Comparison of ENCODE assay signal across 8 cellular contexts in the genomic region with DNA sequence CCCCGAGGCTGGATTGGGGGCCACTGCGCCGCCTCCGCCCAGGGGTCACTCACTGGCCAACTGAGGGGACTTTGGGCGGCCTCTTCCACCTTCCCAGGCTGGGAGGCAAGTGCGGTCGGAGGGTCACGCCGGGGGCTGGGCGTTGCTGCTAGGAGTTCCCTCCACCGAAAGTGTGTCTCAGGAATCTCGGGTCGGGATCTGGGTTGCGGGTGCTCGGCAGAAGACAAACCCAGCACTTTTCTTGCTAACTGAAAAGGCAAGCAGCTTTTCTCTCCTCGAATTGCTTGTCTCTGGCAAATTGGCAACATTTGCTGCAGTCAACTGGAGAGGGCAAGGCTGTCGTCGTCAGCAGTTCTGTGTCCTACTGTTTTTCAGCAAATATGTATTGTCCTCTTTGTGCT. TPM values are rescaled to one million over a fixed set of nuclear protein-coding genes. Genes with fewer than 3 reads are reported as not detected.
DNase-seq lines count a peak whose midpoint lies in the region; TF ChIP-seq lines count a peak whose summit lies in the region.

No MANE protein-coding gene starts in this region.

- H2AFZ ChIP-seq in SK-N-SH (ENCODE audit: low read depth): peak overlapping the region; percentile 77

- peaks cover 3 to 6% of the 10 kb centered on the region in 2 experiments; a peak in 3 of 4 replicates for H3K4me1 ChIP-seq in SK-N-SH (ENCODE audit: control insufficient read depth in 1 of 2, insufficient read depth in 2 of 2, low read depth in 1 of 2, low read length in 1 of 2)
- H3K4me1 ChIP-seq in esophagus (ENCODE audit: control insufficient read depth in 2 of 2, insufficient read depth in 2 of 2, low read length in 1 of 2): no peaks in the 10 kb centered on the region

- H3K27me3 ChIP-seq in SK-N-SH (ENCODE audit: insufficient read depth): no peaks in the 10 kb centered on the region
- no peaks in the 10 kb centered on the region for H3K27me3 ChIP-seq in esophagus (ENCODE audit: control insufficient read depth in 1 of 2, insufficient read depth in 2 of 2, low read length in 2 of 2)

- no peaks in the 10 kb centered on the region for H3K27me3 Mint-ChIP-seq in activated naive CD4-positive, alpha-beta T cell treated with anti-CD3 and anti-CD28 coated beads, Interleukin-2, amount 50 U/mL, for 24 hours
- peaks cover 54% of the 10 kb centered on the region for H3K27me3 Mint-ChIP-seq in neural crest cell (ENCODE audit: low read depth)

- no peaks in the 10 kb centered on the region for H4K20me1 ChIP-seq in SK-N-SH (ENCODE audit: insufficient read depth)

- H3K4me1 Mint-ChIP-seq in activated naive CD4-positive, alpha-beta T cell treated with anti-CD3 and anti-CD28 coated beads, Interleukin-2, amount 50 U/mL, for 24 hours: peaks cover 34% of the 10 kb centered on the region
- peaks cover 22% of the 10 kb centered on the region for H3K4me1 Mint-ChIP-seq in neural crest cell

- peak overlapping the region; percentile 89 for H3K4me3 Mint-ChIP-seq in activated naive CD4-positive, alpha-beta T cell treated with anti-CD3 and anti-CD28 coated beads, Interleukin-2, amount 50 U/mL, for 24 hours
- H3K4me3 Mint-ChIP-seq in neural crest cell: peak overlapping the region; percentile 89

- POLR2A ChIA-PET in SK-N-SH (lab: Yijun Ruan, JAX): interaction anchor here (1.1 kb wide), 2 partner anchors 9 to 65 kb away, joined by 3 read pairs; partner anchors contain the start of gene BLOC1S6

- H3K9me3 ChIP-seq in SK-N-SH (no peaks in the 10 kb centered on the region), esophagus (ENCODE audit: control insufficient read depth in 2 of 2, insufficient read depth in 1 of 2, low read depth in 1 of 2, low read length in 1 of 2) (no peaks in the 10 kb centered on the region)

- CTCF ChIA-PET in SK-N-SH (lab: Yijun Ruan, JAX): interaction anchor here (1.1 to 1.4 kb wide), 3 partner anchors 51 to 89 kb away, joined by 3 to 4 read pairs (median 4); no protein-coding TSS in a partner anchor

- TF ChIP-seq EP300 in SK-N-SH (IDR thresholded peaks at IDR 0.05; ENCODE audit: borderline replicate concordance in 1 of 2, low read depth in 1 of 2, low read length in 1 of 2): no peak

- H3K9me2 ChIP-seq in SK-N-SH: no peaks in the 10 kb centered on the region

- TF ChIP-seq RAD21 in SK-N-SH (IDR thresholded peaks at IDR 0.05; ENCODE audit: low read length): no peak

- H3K4me3 ChIP-seq in SK-N-SH (ENCODE audit: low read depth in 2 of 2, low read length in 1 of 2) (peak overlapping the region; percentile 64 to 76), esophagus (ENCODE audit: low read depth in 1 of 2, low read length in 2 of 2) (peak overlapping the region; percentile 59 to 68)

- peaks cover 3% of the 10 kb centered on the region; the same call in 1 of the 2 replicates for H3K79me2 ChIP-seq in SK-N-SH (ENCODE audit: insufficient read depth)

- 8% methylated on average over 8 of the region's 18 CpGs for WGBS in SK-N-SH (ENCODE audit: low lambda C conversion rate)
- WGBS in esophagus, 2 donors: 0 to 1% methylated on average over 17 to 18 of the region's 18 CpGs

- H3F3A ChIP-seq in SK-N-SH (replicated peaks; ENCODE audit: insufficient read depth): peaks cover 2% of the 10 kb centered on the region

- H3K9me3 Mint-ChIP-seq in activated naive CD4-positive, alpha-beta T cell treated with anti-CD3 and anti-CD28 coated beads, Interleukin-2, amount 50 U/mL, for 24 hours: no peaks in the 10 kb centered on the region
- H3K9me3 Mint-ChIP-seq in neural crest cell: no peaks in the 10 kb centered on the region

- peaks cover 2% of the 10 kb centered on the region for H3K36me3 Mint-ChIP-seq in activated naive CD4-positive, alpha-beta T cell treated with anti-CD3 and anti-CD28 coated beads, Interleukin-2, amount 50 U/mL, for 24 hours
- H3K36me3 Mint-ChIP-seq in neural crest cell (ENCODE audit: low read depth): no peaks in the 10 kb centered on the region

- peak overlapping the region; percentile 76 for H3K4me2 ChIP-seq in SK-N-SH

- DNase-seq in activated naive CD4-positive, alpha-beta T cell treated with anti-CD3 and anti-CD28 coated beads, Interleukin-2, amount 50 U/mL, for 16 hours: no peak
- DNase-seq in SK-N-SH (no peak), neural crest cell (ENCODE audit: low read depth, low spot score) (no peak), midbrain (lab: John Stamatoyannopoulos, UW) (no peak), SHP77 (lab: John Stamatoyannopoulos, UW) (no peak)
- DNase-seq in stimulated activated CD4-positive, alpha-beta T cell treated with anti-CD3 and anti-CD28 coated beads, Interleukin-2, amount 100 ng/mL, for 24 hours: no peak

- TF ChIP-seq CTCF in SK-N-SH (IDR thresholded peaks at IDR 0.05): no peak
- TF ChIP-seq CTCF in neural crest cell (conservative IDR thresholded peaks at IDR 0.05): no peak

- peak overlapping the region; percentile 73 for H3K27ac Mint-ChIP-seq in activated naive CD4-positive, alpha-beta T cell treated with anti-CD3 and anti-CD28 coated beads, Interleukin-2, amount 50 U/mL, for 24 hours
- H3K27ac Mint-ChIP-seq in neural crest cell (ENCODE audit: unreplicated experiment): peak overlapping the region; percentile 20

- H3K9ac ChIP-seq in SK-N-SH: peak overlapping the region; percentile 52; the same call in 1 of the 2 replicates

- H3K36me3 ChIP-seq in SK-N-SH (replicated peaks in 1 of 2; ENCODE audit: control insufficient read depth in 1 of 2, insufficient read depth in 2 of 2, low read length in 1 of 2) (no peaks in the 10 kb centered on the region), esophagus (ENCODE audit: control insufficient read depth in 2 of 2, insufficient read depth in 2 of 2, low read length in 1 of 2) (no peaks in the 10 kb centered on the region)

- H3K27ac ChIP-seq in SK-N-SH (ENCODE audit: low read depth in 2 of 2, low read length in 1 of 2) (peak overlapping the region in 1 of 2 experiments; percentile 71; a peak in 3 of 4 replicates), esophagus (ENCODE audit: low read depth in 2 of 2, low read length in 1 of 2) (peak overlapping the region; percentile 83 to 88)

TF ChIP-seq in SK-N-SH, 30 proteins besides CTCF, POLR2A, EP300 and RAD21:
- TF ChIP-seq SIN3A (IDR thresholded peaks at IDR 0.05; ENCODE audit: borderline replicate concordance, low read depth, low read length) (no peak), FOXM1 (IDR thresholded peaks at IDR 0.05; ENCODE audit: low read depth) (no peak), CHD2 (IDR thresholded peaks at IDR 0.05; ENCODE audit: low read length, partially characterized antibody) (no peak), TAF1 (IDR thresholded peaks at IDR 0.05; ENCODE audit: borderline replicate concordance, low read depth, low read length) (no peak), RXRA (IDR thresholded peaks at IDR 0.05; ENCODE audit: borderline replicate concordance, low read depth) (no peak), NFIC (IDR thresholded peaks at IDR 0.05; ENCODE audit: borderline replicate concordance) (no peak), EZH2phosphoT487 (IDR thresholded peaks at IDR 0.05; ENCODE audit: borderline replicate concordance, low read depth) (no peak)
- TF ChIP-seq, protein P1, sequence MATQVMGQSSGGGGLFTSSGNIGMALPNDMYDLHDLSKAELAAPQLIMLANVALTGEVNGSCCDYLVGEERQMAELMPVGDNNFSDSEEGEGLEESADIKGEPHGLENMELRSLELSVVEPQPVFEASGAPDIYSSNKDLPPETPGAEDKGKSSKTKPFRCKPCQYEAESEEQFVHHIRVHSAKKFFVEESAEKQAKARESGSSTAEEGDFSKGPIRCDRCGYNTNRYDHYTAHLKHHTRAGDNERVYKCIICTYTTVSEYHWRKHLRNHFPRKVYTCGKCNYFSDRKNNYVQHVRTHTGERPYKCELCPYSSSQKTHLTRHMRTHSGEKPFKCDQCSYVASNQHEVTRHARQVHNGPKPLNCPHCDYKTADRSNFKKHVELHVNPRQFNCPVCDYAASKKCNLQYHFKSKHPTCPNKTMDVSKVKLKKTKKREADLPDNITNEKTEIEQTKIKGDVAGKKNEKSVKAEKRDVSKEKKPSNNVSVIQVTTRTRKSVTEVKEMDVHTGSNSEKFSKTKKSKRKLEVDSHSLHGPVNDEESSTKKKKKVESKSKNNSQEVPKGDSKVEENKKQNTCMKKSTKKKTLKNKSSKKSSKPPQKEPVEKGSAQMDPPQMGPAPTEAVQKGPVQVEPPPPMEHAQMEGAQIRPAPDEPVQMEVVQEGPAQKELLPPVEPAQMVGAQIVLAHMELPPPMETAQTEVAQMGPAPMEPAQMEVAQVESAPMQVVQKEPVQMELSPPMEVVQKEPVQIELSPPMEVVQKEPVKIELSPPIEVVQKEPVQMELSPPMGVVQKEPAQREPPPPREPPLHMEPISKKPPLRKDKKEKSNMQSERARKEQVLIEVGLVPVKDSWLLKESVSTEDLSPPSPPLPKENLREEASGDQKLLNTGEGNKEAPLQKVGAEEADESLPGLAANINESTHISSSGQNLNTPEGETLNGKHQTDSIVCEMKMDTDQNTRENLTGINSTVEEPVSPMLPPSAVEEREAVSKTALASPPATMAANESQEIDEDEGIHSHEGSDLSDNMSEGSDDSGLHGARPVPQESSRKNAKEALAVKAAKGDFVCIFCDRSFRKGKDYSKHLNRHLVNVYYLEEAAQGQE (IDR thresholded peaks at IDR 0.05; ENCODE audit: low read depth, low read length): no peak

RNA-seq across cellular contexts. Expression of gene SLC30A4, which starts 0.4 kb away (rescaled TPM):
- polyA plus RNA-seq in SK-N-SH (2012; rRNA removed) (1.9 and 2.8 TPM in 2 replicates), esophagus (1 to 10 TPM; 2.9 to 3.0 TPM)
- 2.9 and 3.2 TPM in 2 replicates for polyA plus RNA-seq in SK-N-SH (2012; cell fraction: cytosol; rRNA removed)
- 1.4 and 2.3 TPM in 2 replicates for polyA plus RNA-seq in SK-N-SH (2012; cell fraction: nucleus; rRNA removed)
- total RNA-seq in neural crest cell: 2.7 TPM in 2 replicates
